Comparison of ENCODE assay signal across 8 cellular contexts in genomic region chr5:44808435-44809214, GRCh38. TPM values are rescaled to one million over a fixed set of nuclear protein-coding genes. Genes with fewer than 3 reads are reported as not detected.
A peak's percentile ranks its signal among the peaks of the same experiment; 100 is the strongest.
DNase-seq lines count a peak whose midpoint lies in the region; ATAC-seq, FAIRE-seq and TF ChIP-seq lines count a peak whose summit lies in the region.

MRPS30 (plus strand) TSS chr5:44808947; CDS start chr5:44808963, 16 bp downstream.

- peak within 1 kb of the TSS; percentile 60 for H3K27ac ChIP-seq in urinary bladder (ENCODE audit: low read depth)

- ATAC-seq in HG02852 (IDR thresholded peaks at IDR 0.05; ENCODE audit: unreplicated experiment) (peak; percentile 96), left cardiac atrium (peak; percentile 99 to 100)

- TF ChIP-seq POLR2A in GM12891 (IDR thresholded peaks at IDR 0.05; ENCODE audit: low read depth, low read length) = peak; percentile 79

- intact Hi-C loops in T-helper 1 cell treated with Interleukin-12 subunit alpha and Interleukin-12 subunit beta and Interleukin-4 antibody, amounts not matched to agents 30 ng/mL and 1 ng/mL, for 36 hours (cut with micrococcal nuclease) = loop anchor here (1.0 to 10.0 kb wide), 11 partner anchors 67 to 1900 kb away; partner anchors contain the start of genes C5orf34, NIM1K, NNT and PAIP1
- intact Hi-C loops in left cardiac atrium (cut with DNase I) = no loop called here

- peaks cover 4% of the 10 kb centered on the region for H3K36me3 Mint-ChIP-seq in progenitor cell of endocrine pancreas (ENCODE audit: insufficient read depth)

- peaks cover 17% of the 10 kb centered on the region for H3K4me1 Mint-ChIP-seq in progenitor cell of endocrine pancreas (ENCODE audit: low read depth)

- H3K4me1 ChIP-seq in urinary bladder (ENCODE audit: insufficient read depth) = no peaks in the 10 kb centered on the region

- peak; percentile 100 for FAIRE-seq in GM12891 (lab: Jason Lieb, UNC)

- H3K4me3 Mint-ChIP-seq in progenitor cell of endocrine pancreas (ENCODE audit: low read depth) = peak within 1 kb of the TSS; percentile 97

- TF ChIP-seq CTCF in progenitor cell of endocrine pancreas (IDR thresholded peaks at IDR 0.05; ENCODE audit: unreplicated experiment) = peak; percentile 55

- H3K36me3 ChIP-seq in urinary bladder (ENCODE audit: insufficient read depth) = no peaks in the 10 kb centered on the region

- DNase-seq in GM12891 (ENCODE audit: insufficient read length, low spot score) (peak; percentile 56), NCI-H146 (lab: John Stamatoyannopoulos, UW) (peak; percentile 99), amniotic stem cell (lab: John Stamatoyannopoulos, UW) (peak; percentile 95), left cardiac atrium (peak; percentile 93), progenitor cell of endocrine pancreas (ENCODE audit: low spot score, unreplicated experiment) (peak; percentile 77)

- under 1% methylated on average over 47 of the region's 47 CpGs for WGBS in urinary bladder

- H3K4me3 ChIP-seq in urinary bladder (ENCODE audit: low read depth, low read length) = peak within 1 kb of the TSS; percentile 91

- H3K27me3 Mint-ChIP-seq in progenitor cell of endocrine pancreas = no peaks in the 10 kb centered on the region

- H3K9me3 Mint-ChIP-seq in progenitor cell of endocrine pancreas (ENCODE audit: low read depth) = no peaks in the 10 kb centered on the region

- peak within 1 kb of the TSS; percentile 98 for H3K27ac Mint-ChIP-seq in progenitor cell of endocrine pancreas

TF ChIP-seq in GM12891, 5 proteins besides CTCF, POLR2A, EP300 and RAD21:
- TF ChIP-seq POLR2AphosphoS5 (IDR thresholded peaks at IDR 0.05; ENCODE audit: low read depth, low read length) (peak; percentile 85), SPI1 (IDR thresholded peaks at IDR 0.05; ENCODE audit: low read depth, low read length) (no peak), PAX5 (IDR thresholded peaks at IDR 0.05; ENCODE audit: insufficient read depth, low read length, severe bottlenecking) (no peak), POU2F2 (IDR thresholded peaks at IDR 0.05; ENCODE audit: low read depth, low read length) (peak; percentile 22; the same call in 1 of the 2 replicates), TAF1 (IDR thresholded peaks at IDR 0.05; ENCODE audit: low read depth, low read length) (peak; percentile 80)
TF ChIP-seq in GM12891: peak in this region for 3.

RNA-seq across cellular contexts. Expression of gene MRPS30, which starts in this region (rescaled TPM):
- 37.5 TPM for polyA plus RNA-seq in GM12891 (2012; ENCODE audit: low read depth, missing spikeins)
- total RNA-seq in T-helper 1 cell treated with Interleukin-12 subunit alpha and Interleukin-12 subunit beta and Interleukin-4 antibody, amounts not matched to agents 30 ng/mL and 1 ng/mL, for 36 hours = 42.9 and 43.7 TPM in 2 replicates
- total RNA-seq in left cardiac atrium = 10 to 100 TPM; 53.8 to 64.0 TPM
- 50.3 and 52.9 TPM in 2 replicates for total RNA-seq in progenitor cell of endocrine pancreas
- total RNA-seq in urinary bladder = 122 TPM
- 29.7 TPM for polyA plus RNA-seq in urinary bladder

Comparison
In these comparisons a context has a peak if more than half of its experiments do, and no peak if none do; other contexts are left out.
1. Peak in every context shown above with its lines: DNase-seq, ATAC-seq, H3K4me3 ChIP-seq and H3K27ac ChIP-seq.